ENCODE assay signal across 36 cellular contexts in the genomic region with DNA sequence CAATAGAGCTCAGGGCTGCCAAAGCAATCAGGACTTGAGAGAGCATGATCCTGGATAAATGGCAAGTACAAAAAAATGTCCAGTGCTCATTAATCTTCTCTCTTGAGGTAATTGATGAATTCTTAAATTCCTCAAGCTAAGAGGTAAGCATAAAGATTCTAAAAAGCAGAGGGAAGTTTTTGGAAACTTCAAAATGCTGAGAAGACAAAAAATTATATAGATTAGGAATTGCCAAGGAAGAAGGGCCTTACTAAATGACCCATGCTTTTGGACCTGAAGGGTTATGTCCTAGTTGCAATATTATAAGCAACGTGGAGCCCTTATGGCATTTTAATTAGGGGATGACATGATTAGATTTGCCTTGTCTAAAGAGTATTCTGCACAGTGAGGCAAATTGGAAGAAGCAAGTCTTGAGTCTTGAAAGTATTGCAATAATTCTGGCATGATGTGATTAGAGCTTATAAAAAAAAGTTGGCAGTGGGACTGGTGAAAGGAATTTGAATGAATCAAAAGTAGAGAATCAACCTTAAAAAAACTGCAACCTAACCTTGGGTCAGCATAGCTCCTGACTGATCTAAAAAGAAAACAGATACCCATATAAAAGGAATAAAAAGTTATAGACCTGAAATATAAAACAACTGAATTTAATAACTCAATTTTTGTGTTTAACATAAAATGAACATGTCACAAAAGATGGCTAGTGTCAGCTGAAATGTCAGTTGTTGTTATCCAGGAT.
DNase-seq lines count a peak whose midpoint lies in the region; ATAC-seq, FAIRE-seq and TF ChIP-seq lines count a peak whose summit lies in the region.
"Had no signal": no experiment of that assay in that cellular context is flagged by ENCODE, and none has a peak within 500 bp of the region (broad histone marks: within the 10 kb centered on the region; RNA-seq: fewer than 3 reads in every experiment).

No MANE protein-coding gene starts in this region.

- POLR2A ChIA-PET in A549 (lab: Yijun Ruan, JAX) = no interaction called here

- CTCF ChIA-PET in A549 (lab: Yijun Ruan, JAX) = no interaction called here

- DNase-seq in A549 (ENCODE audit: low read depth in 1 of 2, low spot score in 1 of 2) (no peak), SK-N-MC (ENCODE audit: low read depth, low spot score) (peak; percentile 34), chondrocyte (ENCODE audit: low spot score) (no peak), foreskin fibroblast (peak; percentile 23 to 66), tibial artery (no peak), GM10266 (ENCODE audit: extremely low spot score) (no peak)
- DNase-seq: 8988T; activated CD8-positive, alpha-beta T cell treated with anti-CD3 and anti-CD28 coated beads for 36 hours; activated naive CD4-positive, alpha-beta T cell treated with anti-CD3 and anti-CD28 coated beads, Interleukin-2, amount 50 U/mL, for 16 hours; amygdala; cortex of kidney; DMS79; effector memory CD8-positive, alpha-beta T cell; erythroblast; GDM1; left cardiac atrium; mucosa of descending colon; NCI-H1417; NCI-H2081; NCI-H226; NCI-H526 treated with DMSO at 0.1 percent for 48 hours; ovary; PC-9; stimulated activated naive CD8-positive, alpha-beta T cell treated with anti-CD3 and anti-CD28 coated beads, Interleukin-15, Interleukin-2, amounts not matched to agents 100 U/mL and 50 U/mL, for 24 hours; testis had no signal

- H3K36me3 Mint-ChIP-seq in chondrocyte (ENCODE audit: low read depth) = no peaks in the 10 kb centered on the region
- H3K36me3 Mint-ChIP-seq: CD14-positive monocyte had no signal

- no peak for TF ChIP-seq EP300 in A549 (IDR thresholded peaks at IDR 0.05)

- H3K9me3 Mint-ChIP-seq in chondrocyte (ENCODE audit: low read depth) = peaks cover 3% of the 10 kb centered on the region
- H3K9me3 Mint-ChIP-seq: activated CD8-positive, alpha-beta T cell treated with anti-CD3 and anti-CD28 coated beads for 36 hours had no signal

- H3K9me3 ChIP-seq in A549 = no peaks in the 10 kb centered on the region
- no peaks in the 10 kb centered on the region; the same call in 1 of the 2 replicates for H3K9me3 ChIP-seq in SK-N-MC (ENCODE audit: low read depth, low read length)
- H3K9me3 ChIP-seq in tibial artery = no peaks in the 10 kb centered on the region
- H3K9me3 ChIP-seq: gastroesophageal sphincter, mucosa of descending colon, ovary, testis had no signal

- H3K36me3 ChIP-seq in SK-N-MC (ENCODE audit: insufficient read depth, low read length) (no peaks in the 10 kb centered on the region), tibial artery (no peaks in the 10 kb centered on the region)
- H3K36me3 ChIP-seq: cardiac muscle cell, gastroesophageal sphincter, ovary had no signal

- no peak for TF ChIP-seq POLR2A in A549 (IDR thresholded peaks at IDR 0.05; ENCODE audit: low read length)

- H3K4me3 Mint-ChIP-seq in chondrocyte (ENCODE audit: unreplicated experiment) = no peak overlapping the region
- H3K4me3 Mint-ChIP-seq: activated CD8-positive, alpha-beta T cell treated with anti-CD3 and anti-CD28 coated beads for 36 hours; activated T-helper 17 cell treated with anti-CD3 and anti-CD28 coated beads, Interleukin-2, amount 50 U/mL, for 72 hours; CD14-positive monocyte; effector memory CD8-positive, alpha-beta T cell; nephron had no signal

- no peak for ATAC-seq in A549
- no peak for ATAC-seq in GM18520 (IDR thresholded peaks at IDR 0.05; ENCODE audit: unreplicated experiment)
- ATAC-seq in GM19397 (IDR thresholded peaks at IDR 0.05; ENCODE audit: unreplicated experiment) = no peak
- ATAC-seq: activated CD8-positive, alpha-beta T cell treated with anti-CD3 and anti-CD28 coated beads for 36 hours; activated T-helper 17 cell treated with anti-CD3 and anti-CD28 coated beads, Interleukin-2, amount 50 U/mL, for 72 hours; effector memory CD8-positive, alpha-beta T cell; gastroesophageal sphincter; mucosa of descending colon; Right ventricle myocardium inferior; stimulated activated naive CD8-positive, alpha-beta T cell treated with anti-CD3 and anti-CD28 coated beads, Interleukin-15, Interleukin-2, amounts not matched to agents 100 U/mL and 50 U/mL, for 24 hours had no signal

- no peaks in the 10 kb centered on the region for H3K4me1 ChIP-seq in A549
- no peaks in the 10 kb centered on the region for H3K4me1 ChIP-seq in tibial artery
- H3K4me1 ChIP-seq: gastroesophageal sphincter, testis had no signal

- peaks cover 15% of the 10 kb centered on the region for H3K4me1 Mint-ChIP-seq in chondrocyte (ENCODE audit: low read depth)
- H3K4me1 Mint-ChIP-seq: activated T-helper 17 cell treated with anti-CD3 and anti-CD28 coated beads, Interleukin-2, amount 50 U/mL, for 72 hours; CD14-positive monocyte; nephron had no signal

- WGBS in A549 (ENCODE audit: missing lambda C conversion rate) = 11% methylated on average over 1 of the region's 1 CpG

- TF ChIP-seq CTCF in A549 (IDR thresholded peaks at IDR 0.05) (no peak), chondrocyte (IDR thresholded peaks at IDR 0.05) (no peak), foreskin fibroblast (IDR thresholded peaks at IDR 0.05; ENCODE audit: low read depth, low read length) (no peak), tibial artery (IDR thresholded peaks at IDR 0.05) (no peak), GM10266 (IDR thresholded peaks at IDR 0.05; ENCODE audit: control insufficient read depth, insufficient read depth, low read depth, missing control alignments) (no peak)

- no peak overlapping the region for H3K9ac ChIP-seq in SK-N-MC (ENCODE audit: insufficient read length)
- H3K9ac ChIP-seq: KMS-11 had no signal

- peak overlapping the region; percentile 43 for H3K27ac Mint-ChIP-seq in chondrocyte (ENCODE audit: unreplicated experiment)
- H3K27ac Mint-ChIP-seq: activated CD8-positive, alpha-beta T cell treated with anti-CD3 and anti-CD28 coated beads for 36 hours; activated T-helper 17 cell treated with anti-CD3 and anti-CD28 coated beads, Interleukin-2, amount 50 U/mL, for 72 hours; CD14-positive monocyte; effector memory CD8-positive, alpha-beta T cell; nephron had no signal

- H3K4me2 ChIP-seq in A549 = no peak overlapping the region
- H3K4me2 ChIP-seq: hepatocyte, KMS-11, PC-9, smooth muscle cell had no signal

- no peak overlapping the region for H3K4me3 ChIP-seq in A549
- H3K4me3 ChIP-seq in SK-N-MC = no peak overlapping the region
- H3K4me3 ChIP-seq in foreskin fibroblast (ENCODE audit: low read depth in 1 of 2, low read length in 2 of 2) = no peak overlapping the region
- no peak overlapping the region for H3K4me3 ChIP-seq in tibial artery
- H3K4me3 ChIP-seq: cardiac muscle cell, gastroesophageal sphincter, hepatocyte, mucosa of descending colon, ovary, PC-9, smooth muscle cell, testis had no signal

- H3K27ac ChIP-seq in A549 (no peak overlapping the region), SK-N-MC (peak overlapping the region; percentile 90), tibial artery (no peak overlapping the region)
- H3K27ac ChIP-seq: cardiac muscle cell, gastroesophageal sphincter, hepatocyte, KMS-11, ovary, PC-9, testis had no signal

- H3K27me3 Mint-ChIP-seq in chondrocyte (ENCODE audit: low read depth) = no peaks in the 10 kb centered on the region
- H3K27me3 Mint-ChIP-seq: activated CD8-positive, alpha-beta T cell treated with anti-CD3 and anti-CD28 coated beads for 36 hours; activated T-helper 17 cell treated with anti-CD3 and anti-CD28 coated beads, Interleukin-2, amount 50 U/mL, for 72 hours; effector memory CD8-positive, alpha-beta T cell had no signal

- no peak for FAIRE-seq in A549 (lab: Jason Lieb, UNC)

- intact Hi-C loops in tibial artery (cut with DNase I; ENCODE audit: low total_unique reads) = no loop called here

- no peaks in the 10 kb centered on the region for H3K27me3 ChIP-seq in tibial artery
- H3K27me3 ChIP-seq: cardiac muscle cell, gastroesophageal sphincter, hepatocyte, ovary, testis had no signal

- no peak for TF ChIP-seq RAD21 in A549 (conservative IDR thresholded peaks at IDR 0.05 in 1 of 2, IDR thresholded peaks at IDR 0.05 in 1 of 2)

TF ChIP-seq in A549, 52 proteins besides CTCF, POLR2A, EP300 and RAD21:
- TF ChIP-seq PHF8 (IDR thresholded peaks at IDR 0.05; ENCODE audit: borderline replicate concordance, low read depth) = no peak
- no peak for TF ChIP-seq ZSCAN20 (CRISPR knock-in tag; IDR thresholded peaks at IDR 0.05)
- no peak for TF ChIP-seq RCOR1 (IDR thresholded peaks at IDR 0.05; ENCODE audit: low read depth, low read length)
- TF ChIP-seq FOSL2 (IDR thresholded peaks at IDR 0.05) = no peak
- no peak for TF ChIP-seq FOSL2 (CRISPR knock-in tag; IDR thresholded peaks at IDR 0.05)
- peak; percentile 73 for TF ChIP-seq MAFK (IDR thresholded peaks at IDR 0.05; ENCODE audit: partially characterized antibody)
- no peak for TF ChIP-seq RARB (CRISPR knock-in tag; IDR thresholded peaks at IDR 0.05)
- no peak for TF ChIP-seq SREBF2 (IDR thresholded peaks at IDR 0.05)
TF ChIP-seq in A549: peak in this region for 1.

Comparison
In these comparisons a context has a peak if more than half of its experiments do, and no peak if none do; other contexts are left out.
1. DNase-seq: peak in SK-N-MC (single experiment) and foreskin fibroblast (2 of 2); none in A549 (0 of 2), chondrocyte (single experiment), tibial artery (0 of 2) and GM10266 (single experiment).